ENCODE assay signal across 9 cellular contexts in genomic region chr15:47718474-47719440, GRCh38. TPM values are rescaled to one million over a fixed set of nuclear protein-coding genes. Genes with fewer than 3 reads are reported as not detected.
A peak's percentile ranks its signal among the peaks of the same experiment; 100 is the strongest.
DNase-seq lines count a peak whose midpoint lies in the region; ATAC-seq and TF ChIP-seq lines count a peak whose summit lies in the region.
"Had no signal": no experiment of that assay in that cellular context is flagged by ENCODE, and none has a peak within 500 bp of the region (broad histone marks: within the 10 kb centered on the region; RNA-seq: fewer than 3 reads in every experiment).

No MANE protein-coding gene starts in this region.

- TF ChIP-seq CTCF in chondrocyte (IDR thresholded peaks at IDR 0.05) (no peak), suprapubic skin (IDR thresholded peaks at IDR 0.05) (no peak)
- no peak for TF ChIP-seq CTCF in CD4-positive, alpha-beta T cell (IDR thresholded peaks at IDR 0.05)

- peak overlapping the region; percentile 72 for H3K4me3 ChIP-seq in suprapubic skin

- H3K4me1 Mint-ChIP-seq in chondrocyte (ENCODE audit: low read depth) = peaks cover 27% of the 10 kb centered on the region
- peaks cover 7% of the 10 kb centered on the region for H3K4me1 Mint-ChIP-seq in CD4-positive, alpha-beta T cell (ENCODE audit: low read depth)

- H3K9me3 Mint-ChIP-seq in chondrocyte (ENCODE audit: low read depth) = no peaks in the 10 kb centered on the region
- H3K9me3 Mint-ChIP-seq in CD4-positive, alpha-beta T cell = no peaks in the 10 kb centered on the region

- H3K27me3 ChIP-seq in suprapubic skin = peaks cover 22% of the 10 kb centered on the region
- H3K27me3 ChIP-seq in CD4-positive, alpha-beta T cell (ENCODE audit: control insufficient read depth, insufficient read depth, low read length) = peaks cover 60% of the 10 kb centered on the region

- no peak for TF ChIP-seq EP300 in suprapubic skin (IDR thresholded peaks at IDR 0.05)

- no peak for TF ChIP-seq POLR2A in suprapubic skin (IDR thresholded peaks at IDR 0.05)

- no peaks in the 10 kb centered on the region for H3K9me3 ChIP-seq in suprapubic skin
- no peaks in the 10 kb centered on the region for H3K9me3 ChIP-seq in CD4-positive, alpha-beta T cell (ENCODE audit: control insufficient read depth, low read length)

- DNase-seq in LHCN-M2 (ENCODE audit: low read depth) (peak; percentile 0), chondrocyte (ENCODE audit: low spot score) (no peak), kidney tubule cell (ENCODE audit: low spot score) (peak; percentile 30), suprapubic skin (ENCODE audit: low spot score in 2 of 2) (no peak)
- no peak for DNase-seq in CD4-positive, alpha-beta T cell
- DNase-seq: amniotic stem cell had no signal

- H3K4me1 ChIP-seq in suprapubic skin = peaks cover 25% of the 10 kb centered on the region

- peak overlapping the region; percentile 94 for H3K4me3 Mint-ChIP-seq in chondrocyte (ENCODE audit: unreplicated experiment)
- no peak overlapping the region for H3K4me3 Mint-ChIP-seq in CD4-positive, alpha-beta T cell

- ATAC-seq in GM21619 (IDR thresholded peaks at IDR 0.05; ENCODE audit: unreplicated experiment) = no peak
- ATAC-seq in GM18907 (IDR thresholded peaks at IDR 0.05; ENCODE audit: unreplicated experiment) = no peak
- no peak for ATAC-seq in CD4-positive, alpha-beta T cell (ENCODE audit: poor library complexity)
- no peak for ATAC-seq in HG02678 (IDR thresholded peaks at IDR 0.05; ENCODE audit: unreplicated experiment)

- H3K27ac ChIP-seq in suprapubic skin = peak overlapping the region; percentile 69
- no peak overlapping the region for H3K27ac ChIP-seq in CD4-positive, alpha-beta T cell (ENCODE audit: low read depth, low read length)

- peak overlapping the region; percentile 79 for H3K27ac Mint-ChIP-seq in chondrocyte (ENCODE audit: unreplicated experiment)
- H3K27ac Mint-ChIP-seq in CD4-positive, alpha-beta T cell = no peak overlapping the region

- WGBS in suprapubic skin = 6% methylated on average over 33 of the region's 51 CpGs

- peaks cover 2% of the 10 kb centered on the region for H3K36me3 Mint-ChIP-seq in chondrocyte (ENCODE audit: low read depth)
- H3K36me3 Mint-ChIP-seq in CD4-positive, alpha-beta T cell (ENCODE audit: low read depth) = no peaks in the 10 kb centered on the region

- intact Hi-C loops in CD4-positive, alpha-beta T cell (cut with DNase I, micrococcal nuclease) = no loop called here

- H3K36me3 ChIP-seq in suprapubic skin = no peaks in the 10 kb centered on the region

- H3K27me3 Mint-ChIP-seq in chondrocyte (ENCODE audit: low read depth) = peaks cover 24% of the 10 kb centered on the region
- peaks cover 80% of the 10 kb centered on the region for H3K27me3 Mint-ChIP-seq in CD4-positive, alpha-beta T cell

- CTCF ChIA-PET in CD4-positive, alpha-beta T cell (lab: Charles Lee) = no interaction called here

- POLR2A ChIA-PET in CD4-positive, alpha-beta T cell (lab: Charles Lee) = no interaction called here

RNA-seq across cellular contexts. Expression of gene SEMA6D, which starts 1.5 kb away (rescaled TPM):
- total RNA-seq in LHCN-M2 (2014; rRNA removed) = 0.06 TPM in 1 of 2 replicates, not detected in the other
- polyA plus RNA-seq in LHCN-M2 (2012) = not detected
- 4.9 to 6.4 TPM (median 5.4 TPM) in 3 replicates for total RNA-seq in chondrocyte
- 10 to 100 TPM in 2 of 4 donors, 1 to 10 TPM in 2; 6.3 to 22.0 (median 13.4) TPM for total RNA-seq in suprapubic skin
- not detected for total RNA-seq in CD4-positive, alpha-beta T cell

Comparison
In these comparisons a context has a peak if more than half of its experiments do, and no peak if none do; other contexts are left out.
1. DNase-seq: peak in LHCN-M2 (single experiment) and kidney tubule cell (single experiment); none in chondrocyte (single experiment), suprapubic skin (0 of 2) and CD4-positive, alpha-beta T cell (0 of 10).